ENCODE assay signal across 8 cellular contexts in genomic region chr9:136439550-136440408, GRCh38. TPM values are rescaled to one million over a fixed set of nuclear protein-coding genes. Genes with fewer than 3 reads are reported as not detected.
A peak's percentile ranks its signal among the peaks of the same experiment; 100 is the strongest.
DNase-seq lines count a peak whose midpoint lies in the region; ATAC-seq, FAIRE-seq and TF ChIP-seq lines count a peak whose summit lies in the region.

TSS of gene INPP5E (minus strand) at chr9:136439845. CDS start at chr9:136439419, 426 bp downstream.

- peaks cover 13% of the 10 kb centered on the region for H3K79me1 ChIP-seq in H1 (ENCODE audit: low read depth, low read length)

- H3K4me3 ChIP-seq in H1 (ENCODE audit: extremely low read depth in 1 of 4, insufficient read depth in 2 of 4, low read depth in 3 of 4, low read length in 4 of 4): peak within 1 kb of the TSS; percentile 74 to 89 (median 76)

- no peak within 1 kb of the TSS for H3K14ac ChIP-seq in H1 (ENCODE audit: insufficient read length)

- H3K9me3 ChIP-seq in H1 (ENCODE audit: insufficient read depth in 2 of 2, low read depth in 1 of 2, low read length in 1 of 2): no peaks in the 10 kb centered on the region

- peak in 1 of 2 experiments; percentile 59; a peak in 1 of 3 replicates for TF ChIP-seq POLR2A in H1 (IDR thresholded peaks at IDR 0.05; ENCODE audit: control extremely low read depth in 1 of 2, low read depth in 2 of 2, low read length in 2 of 2)

- peak within 1 kb of the TSS in 3 of 4 experiments; percentile 51 to 74 (median 67); a peak in 5 of 7 replicates for H3K9ac ChIP-seq in H1 (replicated peaks in 1 of 4; ENCODE audit: extremely low read depth in 1 of 4, low read depth in 3 of 4, low read length in 3 of 4)

- no peak for FAIRE-seq in H1 (lab: Jason Lieb, UNC)

- no peak within 1 kb of the TSS for H2AK5ac ChIP-seq in H1 (ENCODE audit: low read depth, low read length)

- H4K20me1 ChIP-seq in H1 (replicated peaks in 1 of 2; ENCODE audit: control insufficient read depth in 1 of 2, insufficient read depth in 2 of 2, low read length in 2 of 2): peaks cover 17 to 33% of the 10 kb centered on the region in 2 experiments

- no peak within 1 kb of the TSS for H4K91ac ChIP-seq in H1 (replicated peaks; ENCODE audit: insufficient read length, low read length)

- H3K36me3 ChIP-seq in H1 (ENCODE audit: control insufficient read depth in 2 of 4, insufficient read depth in 4 of 4, low read length in 3 of 4): peaks cover 2 to 12% (median 9%) of the 10 kb centered on the region in 4 experiments; a peak in 5 of 8 replicates

- peaks cover 0 to 2% (median 0%) of the 10 kb centered on the region in 4 experiments; a peak in 2 of 7 replicates for H3K27me3 ChIP-seq in H1 (replicated peaks in 1 of 4; ENCODE audit: control insufficient read depth in 3 of 4, extremely low read depth in 1 of 4, insufficient read depth in 3 of 4, low read length in 3 of 4)

- no peak within 1 kb of the TSS for H2BK12ac ChIP-seq in H1 (ENCODE audit: low read depth, low read length)

- TF ChIP-seq CTCF in H1 (IDR thresholded peaks at IDR 0.05; ENCODE audit: control extremely low read depth in 1 of 3, insufficient read depth in 1 of 3, low read depth in 1 of 3, low read length in 3 of 3): peak in 2 of 3 experiments; percentile 66 to 73; a peak in 3 of 4 replicates

- H3K27ac ChIP-seq in H1 (ENCODE audit: low read depth, low read length): no peak within 1 kb of the TSS; the same call in 1 of the 2 replicates

- no peak within 1 kb of the TSS; the same call in none of the 2 replicates for H3K18ac ChIP-seq in H1 (ENCODE audit: extremely low read depth, low read length)

- WGBS in H1 (ENCODE audit: extremely low coverage in 1 of 2, insufficient coverage in 1 of 2, insufficient read length in 1 of 2, insufficient replicate concordance in 2 of 2, low coverage in 1 of 2, low lambda C conversion rate in 2 of 2, missing lambda C conversion rate in 1 of 2), 2 experiments: 64% methylated on average over 23 of the region's 79 CpGs; no CpG with 5 or more reads in 1 of the 2 experiments

- DNase-seq in A172 (ENCODE audit: low spot score) (peak; percentile 49), NCI-H460 (ENCODE audit: extremely low read depth, low read depth) (peak; percentile 33), H1 (ENCODE audit: low read depth in 1 of 2, low spot score in 2 of 2) (peak; percentile 21 to 98), mesenteric fat pad (ENCODE audit: low spot score) (no peak)
- peak; percentile 92 for DNase-seq in stimulated activated CD8-positive, alpha-beta memory T cell treated with anti-CD3 and anti-CD28 coated beads, Interleukin-15, amount 100 ng/mL, for 24 hours (ENCODE audit: low read depth)

- CTCF ChIA-PET in activated CD8-positive, alpha-beta memory T cell treated with anti-CD3 and anti-CD28 coated beads for 36 hours (lab: Charles Lee): interaction anchor here (1.6 kb wide), 1 partner anchor 45 kb away, joined by 3 read pairs; no protein-coding TSS in a partner anchor
- CTCF ChIA-PET in H1 (lab: Charles Lee; ENCODE audit: partially characterized antibody): interaction anchor here (0.6 to 2.2 kb wide), 15 partner anchors 9 to 190 kb away, joined by 3 to 12 read pairs (median 3); no protein-coding TSS in a partner anchor

- no peak within 1 kb of the TSS for H3K4ac ChIP-seq in H1 (replicated peaks; ENCODE audit: insufficient read length, low read depth, low read length)

- H2BK120ac ChIP-seq in H1 (replicated peaks; ENCODE audit: low read depth, low read length): no peak within 1 kb of the TSS

- H3K4me2 ChIP-seq in H1 (ENCODE audit: insufficient read depth in 1 of 2, low read depth in 2 of 2, low read length in 2 of 2): peak within 1 kb of the TSS; percentile 93 to 96

- ATAC-seq in GM18498 (IDR thresholded peaks at IDR 0.05; ENCODE audit: unreplicated experiment) (peak; percentile 84), HG02981 (IDR thresholded peaks at IDR 0.05; ENCODE audit: unreplicated experiment) (peak; percentile 59)

- no peak within 1 kb of the TSS for H3K56ac ChIP-seq in H1 (replicated peaks; ENCODE audit: insufficient read length, low read depth, low read length)

- H3K23me2 ChIP-seq in H1 (ENCODE audit: low read depth, low read length): peaks cover 9% of the 10 kb centered on the region; the same call in 1 of the 2 replicates

- peak within 1 kb of the TSS; percentile 91; the same call in 1 of the 2 replicates for H4K8ac ChIP-seq in H1 (ENCODE audit: extremely low read depth, insufficient read depth, low read length)

- H4K5ac ChIP-seq in H1 (ENCODE audit: insufficient read length, low read depth, low read length): no peak within 1 kb of the TSS

- no peak for TF ChIP-seq RAD21 in H1 (IDR thresholded peaks at IDR 0.05 in 1 of 2, conservative IDR thresholded peaks at IDR 0.05 in 1 of 2; ENCODE audit: low read depth in 2 of 2, low read length in 2 of 2)

- no peak within 1 kb of the TSS for H2AFZ ChIP-seq in H1 (ENCODE audit: low read length)

- TF ChIP-seq EP300 in H1 (IDR thresholded peaks at IDR 0.05; ENCODE audit: borderline replicate concordance in 1 of 2, low read depth in 2 of 2, low read length in 2 of 2): no peak

- no peak within 1 kb of the TSS for H2BK20ac ChIP-seq in H1 (ENCODE audit: low read length)

- no peak within 1 kb of the TSS for H2BK15ac ChIP-seq in H1 (ENCODE audit: low read length)

- H3K23ac ChIP-seq in H1 (ENCODE audit: insufficient read length): no peak within 1 kb of the TSS

- H2BK5ac ChIP-seq in H1 (ENCODE audit: low read depth, low read length): no peak within 1 kb of the TSS

- POLR2A ChIA-PET in activated CD8-positive, alpha-beta memory T cell treated with anti-CD3 and anti-CD28 coated beads for 36 hours (lab: Charles Lee): interaction anchor here (0.7 kb wide), 1 partner anchor 172 kb away, joined by 5 read pairs; no protein-coding TSS in a partner anchor
- POLR2A ChIA-PET in H1 (lab: Charles Lee; ENCODE audit: partially characterized antibody): interaction anchor here (0.7 to 2.4 kb wide), 16 partner anchors 8 to 206 kb away, joined by 3 to 15 read pairs (median 5); partner anchors contain the start of genes CARD9, ENTR1, PMPCA and SNAPC4

- peaks cover 0 to 7% (median 3%) of the 10 kb centered on the region in 4 experiments; a peak in 1 of 7 replicates for H3K4me1 ChIP-seq in H1 (replicated peaks in 1 of 4; ENCODE audit: control insufficient read depth in 3 of 4, insufficient read depth in 4 of 4, low read length in 3 of 4)

- H3K79me2 ChIP-seq in H1 (ENCODE audit: control insufficient read depth in 1 of 2, insufficient read depth in 2 of 2, low read length in 2 of 2): peaks cover 0 to 24% of the 10 kb centered on the region in 2 experiments; a peak in 1 of 4 replicates

TF ChIP-seq in H1, 55 proteins besides CTCF, POLR2A, EP300 and RAD21 (continues in another document):
- TF ChIP-seq POU5F1 (IDR thresholded peaks at IDR 0.05; ENCODE audit: low read depth, low read length): no peak
- no peak for TF ChIP-seq SAP30 (IDR thresholded peaks at IDR 0.05; ENCODE audit: insufficient read depth, insufficient replicate concordance, low read length)
- no peak for TF ChIP-seq E2F6 (IDR thresholded peaks at IDR 0.05)
- TF ChIP-seq POLR2AphosphoS5 (IDR thresholded peaks at IDR 0.05; ENCODE audit: low read depth, low read length): 0 out of 2 replicates have a peak, but pooled peaks have one; percentile 35
- no peak; the same call in 1 of the 2 replicates for TF ChIP-seq EGR1 (IDR thresholded peaks at IDR 0.05; ENCODE audit: borderline replicate concordance, low read depth, low read length)
- no peak for TF ChIP-seq SRF (IDR thresholded peaks at IDR 0.05; ENCODE audit: low read depth, low read length)
- TF ChIP-seq TAF7 (optimal IDR thresholded peaks at IDR 0.05; ENCODE audit: borderline replicate concordance, low read depth, low read length): peak; percentile 57
- TF ChIP-seq ATF2 (IDR thresholded peaks at IDR 0.05; ENCODE audit: low read length): 0 out of 2 replicates have a peak, but pooled peaks have one; percentile 35
- 0 out of 4 replicates have a peak, but pooled peaks of 1 of the 2 experiments have one; percentile 6 for TF ChIP-seq SIN3A (conservative IDR thresholded peaks at IDR 0.05 in 1 of 2, IDR thresholded peaks at IDR 0.05 in 1 of 2; ENCODE audit: low read depth in 1 of 2, low read length in 2 of 2)
- peak; percentile 38; the same call in 1 of the 2 replicates for TF ChIP-seq PHF8 (conservative IDR thresholded peaks at IDR 0.05; ENCODE audit: low read depth, low read length)
- TF ChIP-seq SP4 (IDR thresholded peaks at IDR 0.05; ENCODE audit: low read length): no peak
- TF ChIP-seq SUZ12 (IDR thresholded peaks at IDR 0.05; ENCODE audit: low read length): no peak; the same call in 1 of the 2 replicates

RNA-seq across cellular contexts. Expression of gene INPP5E, which starts in this region (rescaled TPM):
- total RNA-seq in A172 (2014; rRNA removed; shearing (Covaris generic)): 16.6 and 17.6 TPM in 2 replicates
- 8.6 and 9.6 TPM in 2 replicates for total RNA-seq in NCI-H460 (2014; rRNA removed; shearing (Covaris generic))
- polyA plus RNA-seq in NCI-H460 (2014; cell fraction: nucleus; rRNA removed): 39.0 and 42.5 TPM in 2 replicates
- total RNA-seq in activated CD8-positive, alpha-beta memory T cell treated with anti-CD3 and anti-CD28 coated beads for 36 hours: 10 to 100 TPM; 15.9 to 16.5 TPM
- 11.3 and 11.5 TPM in 2 replicates for total RNA-seq in H1 (2021; fragmentation: NEBNext Ultra II Directional; extraction: Animal tissue kit (Norgen Biotek cat#: 25700))
- polyA plus RNA-seq in H1 (2011; rRNA removed): 8.7 and 14.3 TPM in 2 replicates
- polyA plus RNA-seq in H1 (2011; cell fraction: cytosol; rRNA removed): 9.6 TPM
- polyA plus RNA-seq in H1 (2011; cell fraction: nucleus; rRNA removed): 42.3 TPM
- 6.3 to 11.1 TPM (median 9.2 TPM) in 4 replicates for polyA plus RNA-seq in H1 (2012, experiment 1 of 2)
- polyA plus RNA-seq in H1 (2012, experiment 2 of 2): 5.9 TPM
- polyA plus RNA-seq in H1 (2013, experiment 1 of 2): 7.4 TPM
- 7.1 TPM for polyA plus RNA-seq in H1 (2013, experiment 2 of 2)
- 3.2 and 4.8 TPM in 2 replicates for polyA minus RNA-seq in H1 (2011; rRNA and poly(A)+ RNA removed)
- polyA minus RNA-seq in H1 (2011; cell fraction: cytosol; rRNA and poly(A)+ RNA removed): 5.7 TPM
- polyA minus RNA-seq in H1 (2011; cell fraction: nucleus; rRNA and poly(A)+ RNA removed): 11.1 TPM
- total RNA-seq in mesenteric fat pad: 11.4 TPM
